ENCODE assay signal across 1 cellular context in the genomic region with DNA sequence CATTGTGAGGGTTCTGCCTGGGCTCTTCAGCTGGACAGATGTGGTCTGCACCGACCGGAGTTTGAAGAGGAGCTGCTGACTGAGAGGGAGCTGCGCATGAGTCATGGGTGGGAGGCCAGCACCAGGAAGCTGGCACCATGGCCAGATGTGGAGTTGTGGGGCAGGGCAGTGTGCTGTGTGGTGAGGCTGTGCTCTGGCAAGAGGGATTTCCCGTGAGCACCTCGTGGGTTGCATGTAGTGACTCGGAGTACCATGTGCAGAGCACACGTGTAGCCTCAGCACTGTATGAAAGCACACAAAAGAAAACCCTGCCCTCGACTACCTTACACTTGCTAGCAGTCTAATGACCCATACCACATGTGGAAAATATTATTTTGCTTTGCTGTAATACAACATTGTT.
TF ChIP-seq lines count a peak whose summit lies in the region.

No MANE protein-coding gene starts in this region.

TF ChIP-seq in IMR-90, 13 proteins besides CTCF, POLR2A, EP300 and RAD21 (continued from another document):
- TF ChIP-seq MAFK (IDR thresholded peaks at IDR 0.05; ENCODE audit: low read depth, low read length) (no peak), BHLHE40 (IDR thresholded peaks at IDR 0.05; ENCODE audit: low read depth, low read length) (no peak), NFE2L2 (IDR thresholded peaks at IDR 0.05; ENCODE audit: low read depth, low read length) (no peak), SMC3 (IDR thresholded peaks at IDR 0.05; ENCODE audit: low read depth, low read length) (no peak), CEBPB (IDR thresholded peaks at IDR 0.05; ENCODE audit: low read depth, low read length) (no peak), FOS (IDR thresholded peaks at IDR 0.05; ENCODE audit: low read depth, low read length) (no peak)
